Comparison of ENCODE assay signal across 10 cellular contexts in genomic region chr5:150636391-150637244, GRCh38. TPM values are rescaled to one million over a fixed set of nuclear protein-coding genes. Genes with fewer than 3 reads are reported as not detected.
A peak's percentile ranks its signal among the peaks of the same experiment; 100 is the strongest.
DNase-seq lines count a peak whose midpoint lies in the region; ATAC-seq, FAIRE-seq and TF ChIP-seq lines count a peak whose summit lies in the region.
"Had no signal": no experiment of that assay in that cellular context is flagged by ENCODE, and none has a peak within 500 bp of the region (broad histone marks: within the 10 kb centered on the region; RNA-seq: fewer than 3 reads in every experiment).

No MANE protein-coding gene starts in this region.

- no peaks in the 10 kb centered on the region for H4K20me1 ChIP-seq in endothelial cell of umbilical vein (replicated peaks; ENCODE audit: control insufficient read depth, extremely low read depth, insufficient read depth, low read length)

- H3K9me1 ChIP-seq in endothelial cell of umbilical vein (replicated peaks; ENCODE audit: control insufficient read depth, extremely low read depth, insufficient read depth, low read length), result no peaks in the 10 kb centered on the region

- H3K9ac ChIP-seq in endothelial cell of umbilical vein (replicated peaks; ENCODE audit: extremely low read depth, insufficient read depth, low read length), result peak overlapping the region; percentile 36

- no peak for FAIRE-seq in A549 (lab: Jason Lieb, UNC)
- peak; percentile 93 for FAIRE-seq in endothelial cell of umbilical vein (lab: Jason Lieb, UNC)

- H3K27ac ChIP-seq in A549 (peak overlapping the region; percentile 95 to 96), endothelial cell of umbilical vein (ENCODE audit: insufficient read depth, low read depth, low read length) (peak overlapping the region; percentile 98)

- WGBS in A549 (ENCODE audit: missing lambda C conversion rate), result 29% methylated on average over 4 of the region's 6 CpGs

- no peak for TF ChIP-seq EP300 in A549 (IDR thresholded peaks at IDR 0.05)

- no peaks in the 10 kb centered on the region for H3K9me3 ChIP-seq in A549
- no peaks in the 10 kb centered on the region for H3K9me3 ChIP-seq in endothelial cell of umbilical vein (replicated peaks; ENCODE audit: control insufficient read depth, insufficient read depth, low read length)

- no peak overlapping the region for H3K27ac Mint-ChIP-seq in activated CD4-positive, alpha-beta T cell treated with anti-CD3 and anti-CD28 coated beads, Interleukin-2, amount 10 ng/mL, durations not matched to agents 7 days and 5 days
- no peak overlapping the region for H3K27ac Mint-ChIP-seq in activated naive CD8-positive, alpha-beta T cell treated with anti-CD3 and anti-CD28 coated beads, Interleukin-2, amount 50 U/mL, for 24 hours
- H3K27ac Mint-ChIP-seq: activated naive CD4-positive, alpha-beta T cell treated with anti-CD3 and anti-CD28 coated beads for 36 hours; immature natural killer cell had no signal

- H3K9me3 Mint-ChIP-seq in activated CD4-positive, alpha-beta T cell treated with anti-CD3 and anti-CD28 coated beads, Interleukin-2, amount 10 ng/mL, durations not matched to agents 7 days and 5 days, result no peaks in the 10 kb centered on the region
- no peaks in the 10 kb centered on the region for H3K9me3 Mint-ChIP-seq in activated naive CD8-positive, alpha-beta T cell treated with anti-CD3 and anti-CD28 coated beads, Interleukin-2, amount 50 U/mL, for 24 hours
- H3K9me3 Mint-ChIP-seq: activated naive CD4-positive, alpha-beta T cell treated with anti-CD3 and anti-CD28 coated beads for 36 hours; immature natural killer cell had no signal

- no TSS peak for BruUV-seq in endothelial cell of umbilical vein (replicated peaks; lab: Mats Ljungman, UMichigan)

- H3K4me1 ChIP-seq in A549, result peaks cover 81% of the 10 kb centered on the region
- H3K4me1 ChIP-seq in endothelial cell of umbilical vein (ENCODE audit: control insufficient read depth, extremely low read depth, insufficient read depth, low read length), result peaks cover 60% of the 10 kb centered on the region

- H3K4me1 Mint-ChIP-seq in activated CD4-positive, alpha-beta T cell treated with anti-CD3 and anti-CD28 coated beads, Interleukin-2, amount 10 ng/mL, durations not matched to agents 7 days and 5 days, result no peaks in the 10 kb centered on the region
- no peaks in the 10 kb centered on the region for H3K4me1 Mint-ChIP-seq in activated naive CD8-positive, alpha-beta T cell treated with anti-CD3 and anti-CD28 coated beads, Interleukin-2, amount 50 U/mL, for 24 hours
- H3K4me1 Mint-ChIP-seq: immature natural killer cell had no signal

- no peaks in the 10 kb centered on the region for H3K36me3 Mint-ChIP-seq in activated CD4-positive, alpha-beta T cell treated with anti-CD3 and anti-CD28 coated beads, Interleukin-2, amount 10 ng/mL, durations not matched to agents 7 days and 5 days (ENCODE audit: low read depth)
- H3K36me3 Mint-ChIP-seq in activated naive CD8-positive, alpha-beta T cell treated with anti-CD3 and anti-CD28 coated beads, Interleukin-2, amount 50 U/mL, for 24 hours (ENCODE audit: low read depth), result no peaks in the 10 kb centered on the region
- H3K36me3 Mint-ChIP-seq: immature natural killer cell had no signal

- dilution Hi-C loops in endothelial cell of umbilical vein (cut with MboI; ENCODE audit: extremely low pct_ligation_motif_present, low sequenced_read_pairs), result no loop called here

- ATAC-seq in A549, result peak; percentile 16 to 33; a peak in 3 of 6 replicates
- ATAC-seq in HG02981 (IDR thresholded peaks at IDR 0.05; ENCODE audit: unreplicated experiment), result no peak
- ATAC-seq in activated naive CD8-positive, alpha-beta T cell treated with anti-CD3 and anti-CD28 coated beads, Interleukin-2, amount 50 U/mL, for 24 hours, result no peak
- ATAC-seq in left lobe of liver, result no peak

- CTCF ChIA-PET in A549 (lab: Yijun Ruan, JAX) (interaction anchor here (1.3 to 10.6 kb wide), 3 partner anchors 18 to 77 kb away, joined by 4 to 143 read pairs (median 92); partner anchors contain the start of gene MYOZ3), endothelial cell of umbilical vein (lab: Charles Lee) (no interaction called here)
- CTCF ChIA-PET in activated CD4-positive, alpha-beta T cell treated with anti-CD3 and anti-CD28 coated beads, Interleukin-2, amount 10 ng/mL, durations not matched to agents 7 days and 5 days (lab: Charles Lee), result no interaction called here

- TF ChIP-seq CTCF in A549 (IDR thresholded peaks at IDR 0.05) (no peak), endothelial cell of umbilical vein (IDR thresholded peaks at IDR 0.05; ENCODE audit: extremely low read depth in 1 of 2, insufficient read depth in 1 of 2, low read depth in 1 of 2, low read length in 2 of 2) (no peak)

- POLR2A ChIA-PET in A549 (lab: Yijun Ruan, JAX), result no interaction called here
- POLR2A ChIA-PET in endothelial cell of umbilical vein (lab: Charles Lee), result no interaction called here
- POLR2A ChIA-PET in activated CD4-positive, alpha-beta T cell treated with anti-CD3 and anti-CD28 coated beads, Interleukin-2, amount 10 ng/mL, durations not matched to agents 7 days and 5 days (lab: Charles Lee), result no interaction called here

- peak in 1 of 2 experiments; percentile 70 for DNase-seq in A549 (ENCODE audit: low read depth in 1 of 2, low spot score in 1 of 2)
- DNase-seq in NCI-H446 treated with DMSO at 0.1 percent for 48 hours (lab: John Stamatoyannopoulos, UW), result peak; percentile 24
- peak; percentile 84 for DNase-seq in endothelial cell of umbilical vein (ENCODE audit: low read depth, low spot score)
- DNase-seq in mucosa of gallbladder (ENCODE audit: low spot score), result peak; percentile 70
- DNase-seq in activated CD4-positive, alpha-beta T cell treated with anti-CD3 and anti-CD28 coated beads, Interleukin-2, amount 10 ng/mL, durations not matched to agents 7 days and 5 days, result no peak
- DNase-seq in activated naive CD8-positive, alpha-beta T cell treated with anti-CD3 and anti-CD28 coated beads, Interleukin-2, amount 50 U/mL, for 24 hours, result no peak
- DNase-seq in left lobe of liver (ENCODE audit: low spot score), result no peak
- DNase-seq: activated naive CD4-positive, alpha-beta T cell treated with anti-CD3 and anti-CD28 coated beads for 36 hours; immature natural killer cell had no signal

- no peak overlapping the region for H3K4me3 Mint-ChIP-seq in activated CD4-positive, alpha-beta T cell treated with anti-CD3 and anti-CD28 coated beads, Interleukin-2, amount 10 ng/mL, durations not matched to agents 7 days and 5 days
- H3K4me3 Mint-ChIP-seq in activated naive CD8-positive, alpha-beta T cell treated with anti-CD3 and anti-CD28 coated beads, Interleukin-2, amount 50 U/mL, for 24 hours, result no peak overlapping the region
- H3K4me3 Mint-ChIP-seq: activated naive CD4-positive, alpha-beta T cell treated with anti-CD3 and anti-CD28 coated beads for 36 hours; immature natural killer cell had no signal

- peak overlapping the region; percentile 93 for H3K4me2 ChIP-seq in A549
- peak overlapping the region; percentile 18 for H3K4me2 ChIP-seq in endothelial cell of umbilical vein (ENCODE audit: insufficient read depth, low read length)

- intact Hi-C loops in endothelial cell of umbilical vein (cut with micrococcal nuclease), result loop anchor here (1.0 kb wide), 2 partner anchors 41 to 121 kb away; no protein-coding TSS in a partner anchor

- H3K79me2 ChIP-seq in endothelial cell of umbilical vein (ENCODE audit: control insufficient read depth, insufficient read depth, low read length), result no peaks in the 10 kb centered on the region

- TF ChIP-seq POLR2A in A549 (IDR thresholded peaks at IDR 0.05; ENCODE audit: low read length) (no peak), endothelial cell of umbilical vein (IDR thresholded peaks at IDR 0.05; ENCODE audit: low read depth, low read length) (no peak)

- H3K36me3 ChIP-seq in endothelial cell of umbilical vein (ENCODE audit: control insufficient read depth in 2 of 2, extremely low read depth in 1 of 2, insufficient read depth in 2 of 2, low read length in 2 of 2), result peaks cover 0 to 10% of the 10 kb centered on the region in 2 experiments

- H2AFZ ChIP-seq in endothelial cell of umbilical vein (ENCODE audit: low read depth, low read length), result peak overlapping the region; percentile 55

- no peak overlapping the region; the same call in 2 of the 3 replicates for H3K4me3 ChIP-seq in A549
- H3K4me3 ChIP-seq in endothelial cell of umbilical vein (replicated peaks in 1 of 3; ENCODE audit: insufficient read depth in 1 of 3, low read depth in 1 of 3, low read length in 3 of 3), result no peak overlapping the region

- TF ChIP-seq RAD21 in A549 (conservative IDR thresholded peaks at IDR 0.05 in 1 of 2, IDR thresholded peaks at IDR 0.05 in 1 of 2), result no peak

- H3K27me3 Mint-ChIP-seq in activated CD4-positive, alpha-beta T cell treated with anti-CD3 and anti-CD28 coated beads, Interleukin-2, amount 10 ng/mL, durations not matched to agents 7 days and 5 days, result peaks cover 12% of the 10 kb centered on the region
- H3K27me3 Mint-ChIP-seq in activated naive CD8-positive, alpha-beta T cell treated with anti-CD3 and anti-CD28 coated beads, Interleukin-2, amount 50 U/mL, for 24 hours, result peaks cover 6% of the 10 kb centered on the region

- H3K27me3 ChIP-seq in endothelial cell of umbilical vein (ENCODE audit: control insufficient read depth in 2 of 2, insufficient read depth in 2 of 2, low read length in 2 of 2), result no peaks in the 10 kb centered on the region

RNA-seq across cellular contexts. Expression of gene SYNPO, which starts 3.8 kb away (rescaled TPM):
- 13.7 and 20.7 TPM in 2 replicates for polyA plus RNA-seq in A549 (2011; rRNA removed)
- 12.2 and 15.7 TPM in 2 replicates for polyA plus RNA-seq in A549 (2012; cell fraction: cytosol; rRNA removed)
- polyA plus RNA-seq in A549 (2012; cell fraction: nucleus; rRNA removed), result 28.5 and 29.0 TPM in 2 replicates
- polyA plus RNA-seq in A549 (2017; fragmentation: RNase III; extraction: RNeasy Plus Mini Kit Qiagen cat#74134 plus additional on column Dnase treatment), result 33.9 to 43.8 TPM (median 37.1 TPM) in 3 replicates
- polyA minus RNA-seq in A549 (2011; rRNA and poly(A)+ RNA removed), result 51.4 and 51.7 TPM in 2 replicates
- total RNA-seq in endothelial cell of umbilical vein, result 93.9 and 121 TPM in 2 replicates
- 56.9 and 68.4 TPM in 2 replicates for polyA plus RNA-seq in endothelial cell of umbilical vein
- polyA plus RNA-seq in endothelial cell of umbilical vein (2011; cell fraction: cytosol; rRNA removed), result 58.1 and 70.3 TPM in 2 replicates
- 80.9 and 110 TPM in 2 replicates for polyA plus RNA-seq in endothelial cell of umbilical vein (2011; cell fraction: nucleus; rRNA removed)
- 58.3 and 66.7 TPM in 2 replicates for polyA plus RNA-seq in endothelial cell of umbilical vein (2012)
- polyA minus RNA-seq in endothelial cell of umbilical vein, result 84.2 and 147 TPM in 2 replicates
- 8.7 TPM for polyA minus RNA-seq in endothelial cell of umbilical vein (2011; cell fraction: cytosol; rRNA and poly(A)+ RNA removed)
- 66.6 and 71.2 TPM in 2 replicates for polyA minus RNA-seq in endothelial cell of umbilical vein (2011; cell fraction: nucleus; rRNA and poly(A)+ RNA removed)
- 123 TPM for total RNA-seq in mucosa of gallbladder
- total RNA-seq in activated CD4-positive, alpha-beta T cell treated with anti-CD3 and anti-CD28 coated beads, Interleukin-2, amount 10 ng/mL, durations not matched to agents 7 days and 5 days, result under 1 TPM; 0.05 to 0.08 TPM
- 51.7 TPM for total RNA-seq in left lobe of liver
- polyA plus RNA-seq: immature natural killer cell had no signal

RNA-seq across cellular contexts. Expression of gene MYOZ3, which starts 24.4 kb away (rescaled TPM):
- polyA plus RNA-seq in A549 (2011; rRNA removed) (0.06 and 0.13 TPM in 2 replicates), A549 (2017; fragmentation: RNase III; extraction: RNeasy Plus Mini Kit Qiagen cat#74134 plus additional on column Dnase treatment) (0.07 to 0.12 TPM (median 0.09 TPM) in 3 replicates), endothelial cell of umbilical vein (0.43 and 0.59 TPM in 2 replicates)
- 0.06 and 0.07 TPM in 2 replicates for polyA plus RNA-seq in A549 (2012; cell fraction: cytosol; rRNA removed)
- polyA plus RNA-seq in A549 (2012; cell fraction: nucleus; rRNA removed), result 0.04 and 0.18 TPM in 2 replicates
- 0.04 TPM in 1 of 2 replicates, not detected in the other for polyA minus RNA-seq in A549 (2011; rRNA and poly(A)+ RNA removed)
- total RNA-seq in endothelial cell of umbilical vein (1.1 and 1.2 TPM in 2 replicates), mucosa of gallbladder (2.2 TPM), left lobe of liver (0.18 TPM)
- polyA plus RNA-seq in endothelial cell of umbilical vein (2011; cell fraction: cytosol; rRNA removed), result 0.27 and 0.37 TPM in 2 replicates
- polyA plus RNA-seq in endothelial cell of umbilical vein (2011; cell fraction: nucleus; rRNA removed), result 0.55 and 0.80 TPM in 2 replicates
- 0.28 and 0.67 TPM in 2 replicates for polyA plus RNA-seq in endothelial cell of umbilical vein (2012)
- polyA minus RNA-seq in endothelial cell of umbilical vein, result 0.68 and 0.75 TPM in 2 replicates
- polyA minus RNA-seq in endothelial cell of umbilical vein (2011; cell fraction: cytosol; rRNA and poly(A)+ RNA removed), result not detected
- 0.77 and 1.1 TPM in 2 replicates for polyA minus RNA-seq in endothelial cell of umbilical vein (2011; cell fraction: nucleus; rRNA and poly(A)+ RNA removed)
- total RNA-seq in activated CD4-positive, alpha-beta T cell treated with anti-CD3 and anti-CD28 coated beads, Interleukin-2, amount 10 ng/mL, durations not matched to agents 7 days and 5 days, result under 1 TPM in 1 of 2 experiments, not detected in 1; 0.05 TPM
- polyA plus RNA-seq: immature natural killer cell had no signal

Comparison
In these comparisons a context has a peak if more than half of its experiments do, and no peak if none do; other contexts are left out.
1. ATAC-seq: peak in A549 (2 of 2); none in HG02981 (single experiment), activated naive CD8-positive, alpha-beta T cell treated with anti-CD3 and anti-CD28 coated beads, Interleukin-2, amount 50 U/mL, for 24 hours (single experiment) and left lobe of liver (single experiment).
2. DNase-seq: peak in NCI-H446 treated with DMSO at 0.1 percent for 48 hours (single experiment), endothelial cell of umbilical vein (single experiment) and mucosa of gallbladder (single experiment); none in activated CD4-positive, alpha-beta T cell treated with anti-CD3 and anti-CD28 coated beads, Interleukin-2, amount 10 ng/mL, durations not matched to agents 7 days and 5 days (single experiment), activated naive CD8-positive, alpha-beta T cell treated with anti-CD3 and anti-CD28 coated beads, Interleukin-2, amount 50 U/mL, for 24 hours (single experiment) and left lobe of liver (single experiment).
3. RNA of gene SYNPO, which starts 3.8 kb away (total RNA-seq): 123 TPM in mucosa of gallbladder (single experiment), 93.9 to 121 TPM in endothelial cell of umbilical vein and 51.7 TPM in left lobe of liver (single experiment); 0.05 to 0.08 TPM in activated CD4-positive, alpha-beta T cell treated with anti-CD3 and anti-CD28 coated beads, Interleukin-2, amount 10 ng/mL, durations not matched to agents 7 days and 5 days; every median in the first group is over 10 times any median in the second.